In the genomic region with DNA sequence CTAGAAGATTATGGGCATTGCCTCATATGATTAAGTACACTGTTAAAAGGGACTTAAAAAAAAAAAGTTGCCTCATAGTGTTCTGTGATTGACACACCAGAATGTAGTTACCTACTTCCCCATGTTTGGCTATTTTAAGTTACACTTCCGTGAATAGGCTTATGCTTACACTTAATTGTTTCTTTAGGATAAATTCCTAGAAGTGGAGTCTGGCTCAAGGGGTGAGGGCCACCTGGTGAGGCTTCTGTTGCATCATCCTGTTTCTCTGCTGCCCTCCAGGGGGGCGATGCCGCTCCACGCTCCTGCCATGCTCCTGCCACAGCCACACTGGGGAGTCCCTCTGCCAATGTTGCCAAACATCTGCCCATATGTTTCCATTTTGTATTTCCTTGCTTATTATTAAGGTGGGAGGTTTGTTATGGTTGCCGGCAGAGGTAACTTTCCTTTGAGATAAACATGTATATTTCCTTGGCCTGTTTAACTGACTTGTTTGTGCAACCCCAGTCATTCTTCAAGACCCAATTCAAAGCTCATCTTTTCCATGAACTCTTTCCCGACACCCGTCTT, we compare ENCODE assay signal across 1 cellular context.
TF ChIP-seq lines count a peak whose summit lies in the region.

No MANE protein-coding gene starts in this region.

TF ChIP-seq in GM23338, 12 proteins besides CTCF, POLR2A, EP300 and RAD21 (continued from another document):
- no peak for TF ChIP-seq ZNF462 (CRISPR knock-in tag; IDR thresholded peaks at IDR 0.05)
- TF ChIP-seq STAT1 (IDR thresholded peaks at IDR 0.05; ENCODE audit: unreplicated experiment): no peak
- TF ChIP-seq POLR2AphosphoS5 (IDR thresholded peaks at IDR 0.05; ENCODE audit: low read depth): no peak
- no peak for TF ChIP-seq CREB1 (CRISPR knock-in tag; IDR thresholded peaks at IDR 0.05; ENCODE audit: low read depth)
- TF ChIP-seq ZNF114 (CRISPR knock-in tag; IDR thresholded peaks at IDR 0.05): no peak
- no peak for TF ChIP-seq ETS1 (IDR thresholded peaks at IDR 0.05)
